33 cellular contexts compared by ENCODE assay signal in genomic region chr18:54765636-54766035, GRCh38.
DNase-seq lines count a peak whose midpoint lies in the region; ATAC-seq, FAIRE-seq and TF ChIP-seq lines count a peak whose summit lies in the region.
"Had no signal": no experiment of that assay in that cellular context is flagged by ENCODE, and none has a peak within 500 bp of the region (broad histone marks: within the 10 kb centered on the region; RNA-seq: fewer than 3 reads in every experiment).

No MANE protein-coding gene starts in this region.

- no peaks in the 10 kb centered on the region for H3F3A ChIP-seq in GM23338 (replicated peaks; ENCODE audit: low read depth)

- no peak for TF ChIP-seq EP300 in stomach (IDR thresholded peaks at IDR 0.05)

- H3K9me3 Mint-ChIP-seq in GM23338 = no peaks in the 10 kb centered on the region
- H3K9me3 Mint-ChIP-seq: activated CD4-positive, alpha-beta memory T cell treated with anti-CD3 and anti-CD28 coated beads, Interleukin-2, amount 10 ng/mL, durations not matched to agents 7 days and 5 days; CD8-positive, alpha-beta memory T cell; stimulated activated effector memory CD8-positive, alpha-beta T cell treated with anti-CD3 and anti-CD28 coated beads, Interleukin-12 subunit alpha, Interleukin-12 subunit beta, amount 100 ng/mL, for 72 hours had no signal

- TF ChIP-seq CTCF in GM23338 (conservative IDR thresholded peaks at IDR 0.05; ENCODE audit: low read depth in 2 of 2) (no peak), stomach (IDR thresholded peaks at IDR 0.05) (no peak), uterus (IDR thresholded peaks at IDR 0.05) (no peak)

- H3K4me3 ChIP-seq in GM23338 = no peak overlapping the region
- H3K4me3 ChIP-seq in stomach = no peak overlapping the region
- no peak overlapping the region for H3K4me3 ChIP-seq in uterus
- H3K4me3 ChIP-seq: breast epithelium, esophagus muscularis mucosa, gastrocnemius medialis, MG63, ovary, right lobe of liver, SJSA1 had no signal

- no peak overlapping the region for H2AFZ ChIP-seq in GM23338

- peaks cover 1% of the 10 kb centered on the region for H3K27me3 Mint-ChIP-seq in GM23338 (ENCODE audit: insufficient read depth, low read depth, poor library complexity)

- H3K9me3 ChIP-seq in stomach (no peaks in the 10 kb centered on the region), uterus (no peaks in the 10 kb centered on the region)
- H3K9me3 ChIP-seq: BE2C, breast epithelium, esophagus muscularis mucosa, gastrocnemius medialis, MG63, ovary, right lobe of liver, SJSA1 had no signal

- H3K9me2 ChIP-seq in GM23338 (ENCODE audit: insufficient read depth) = no peaks in the 10 kb centered on the region; the same call in 1 of the 2 replicates

- H3K27me3 ChIP-seq in GM23338 (ENCODE audit: insufficient read depth) (no peaks in the 10 kb centered on the region), stomach (no peaks in the 10 kb centered on the region), uterus (no peaks in the 10 kb centered on the region)
- H3K27me3 ChIP-seq: BE2C, breast epithelium, esophagus muscularis mucosa, gastrocnemius medialis, MG63, ovary, right lobe of liver, SJSA1 had no signal

- H3K36me3 Mint-ChIP-seq in GM23338 (ENCODE audit: low read depth) = no peaks in the 10 kb centered on the region
- H3K36me3 Mint-ChIP-seq: CD8-positive, alpha-beta memory T cell; stimulated activated effector memory CD8-positive, alpha-beta T cell treated with anti-CD3 and anti-CD28 coated beads, Interleukin-12 subunit alpha, Interleukin-12 subunit beta, amount 100 ng/mL, for 72 hours had no signal

- ATAC-seq in GM23338 (no peak), HG02588 (IDR thresholded peaks at IDR 0.05; ENCODE audit: unreplicated experiment) (no peak)
- ATAC-seq: activated CD4-positive, CD25-positive, alpha-beta regulatory T cell treated with anti-CD3 and anti-CD28 coated beads, Interleukin-2, amount 50 U/mL, for 24 hours; gastrocnemius medialis; stimulated activated effector memory CD8-positive, alpha-beta T cell treated with anti-CD3 and anti-CD28 coated beads, Interleukin-12 subunit alpha, Interleukin-12 subunit beta, amount 100 ng/mL, for 72 hours had no signal

- DNase-seq in GM23338 (ENCODE audit: low spot score) = no peak
- peak; percentile 39 for DNase-seq in amniotic epithelial cell (ENCODE audit: low read depth)
- no peak for DNase-seq in stomach
- no peak for DNase-seq in effector CD8-positive, alpha-beta T cell (lab: John Stamatoyannopoulos, UW)
- DNase-seq in uterus = no peak
- no peak for DNase-seq in GM19238 (ENCODE audit: insufficient read length, low spot score)
- DNase-seq: ACHN; activated CD4-positive, alpha-beta memory T cell treated with anti-CD3 and anti-CD28 coated beads, Interleukin-2, amount 10 ng/mL, durations not matched to agents 7 days and 5 days; activated CD8-positive, alpha-beta memory T cell treated with anti-CD3 and anti-CD28 coated beads, Interleukin-2, amount 50 U/mL, for 48 hours; activated naive CD4-positive, alpha-beta T cell treated with anti-CD3 and anti-CD28 coated beads, Interleukin-2, amount 50 U/mL, for 16 hours; amygdala; BE2C; CD8-positive, alpha-beta memory T cell; DMS153; effector CD4-positive, alpha-beta T cell; gastrocnemius medialis; H7; hypothalamus; islet precursor cell; MG63; NCI-H1417; NCI-H2081; NCI-H2227 treated with DMSO at 0.1 percent for 48 hours; ovary; right lobe of liver; stimulated activated CD4-positive, alpha-beta T cell treated with anti-CD3 and anti-CD28 coated beads, Interleukin-4, amount 100 ng/mL, for 24 hours had no signal

- no peak overlapping the region for H3K4me2 ChIP-seq in GM23338

- peaks cover 36% of the 10 kb centered on the region for H3K4me1 Mint-ChIP-seq in GM23338
- H3K4me1 Mint-ChIP-seq: activated CD4-positive, alpha-beta memory T cell treated with anti-CD3 and anti-CD28 coated beads, Interleukin-2, amount 10 ng/mL, durations not matched to agents 7 days and 5 days; CD8-positive, alpha-beta memory T cell; stimulated activated effector memory CD8-positive, alpha-beta T cell treated with anti-CD3 and anti-CD28 coated beads, Interleukin-12 subunit alpha, Interleukin-12 subunit beta, amount 100 ng/mL, for 72 hours had no signal

- intact Hi-C loops in stomach (cut with DNase I; ENCODE audit: low total_unique reads) = no loop called here
- intact Hi-C loops in uterus (cut with DNase I; ENCODE audit: low total_unique reads) = no loop called here

- H3K27ac Mint-ChIP-seq in GM23338 = peak overlapping the region; percentile 70
- H3K27ac Mint-ChIP-seq: activated CD4-positive, alpha-beta memory T cell treated with anti-CD3 and anti-CD28 coated beads, Interleukin-2, amount 10 ng/mL, durations not matched to agents 7 days and 5 days; stimulated activated effector memory CD8-positive, alpha-beta T cell treated with anti-CD3 and anti-CD28 coated beads, Interleukin-12 subunit alpha, Interleukin-12 subunit beta, amount 100 ng/mL, for 72 hours had no signal

- H3K79me2 ChIP-seq in GM23338 (replicated peaks; ENCODE audit: insufficient read depth) = no peaks in the 10 kb centered on the region

- no peak overlapping the region for H3K4me3 Mint-ChIP-seq in GM23338
- H3K4me3 Mint-ChIP-seq: activated CD4-positive, alpha-beta memory T cell treated with anti-CD3 and anti-CD28 coated beads, Interleukin-2, amount 10 ng/mL, durations not matched to agents 7 days and 5 days; CD8-positive, alpha-beta memory T cell; stimulated activated effector memory CD8-positive, alpha-beta T cell treated with anti-CD3 and anti-CD28 coated beads, Interleukin-12 subunit alpha, Interleukin-12 subunit beta, amount 100 ng/mL, for 72 hours had no signal

- H3K36me3 ChIP-seq in GM23338 (ENCODE audit: insufficient read depth) (no peaks in the 10 kb centered on the region), stomach (no peaks in the 10 kb centered on the region), uterus (no peaks in the 10 kb centered on the region)
- H3K36me3 ChIP-seq: BE2C, breast epithelium, esophagus muscularis mucosa, gastrocnemius medialis, MG63, ovary, right lobe of liver, SJSA1 had no signal

- FAIRE-seq in islet of Langerhans (lab: Jason Lieb, UNC) = peak; percentile 43

- H4K20me1 ChIP-seq in GM23338 (replicated peaks; ENCODE audit: insufficient read depth) = no peaks in the 10 kb centered on the region

- TF ChIP-seq POLR2A in stomach (IDR thresholded peaks at IDR 0.05) (no peak), uterus (IDR thresholded peaks at IDR 0.05) (no peak)

- H3K27ac ChIP-seq in GM23338 (ENCODE audit: low read depth) (peak overlapping the region; percentile 50; the same call in 1 of the 2 replicates), stomach (peak overlapping the region in 4 of 5 donors; percentile 66 to 80 (median 78)), uterus (no peak overlapping the region)
- H3K27ac ChIP-seq: breast epithelium, esophagus muscularis mucosa, gastrocnemius medialis, ovary, SJSA1 had no signal

- H3K4me1 ChIP-seq in GM23338 (ENCODE audit: insufficient read depth) (peaks cover 28% of the 10 kb centered on the region), stomach (peaks cover 18 to 42% (median 23%) of the 10 kb centered on the region in 4 donors), uterus (no peaks in the 10 kb centered on the region)
- H3K4me1 ChIP-seq: BE2C, breast epithelium, esophagus muscularis mucosa, gastrocnemius medialis had no signal

TF ChIP-seq in GM23338, 12 proteins besides CTCF, POLR2A, EP300 and RAD21:
- TF ChIP-seq ETS1 (IDR thresholded peaks at IDR 0.05) (no peak), EZH2 (IDR thresholded peaks at IDR 0.05; ENCODE audit: low read depth, unreplicated experiment) (no peak)
TF ChIP-seq in GM23338: peak in this region for 0.

Comparison
In these comparisons a context has a peak if more than half of its experiments do, and no peak if none do; other contexts are left out.
1. H3K27ac ChIP-seq: peak in GM23338 (single experiment) and stomach (4 of 5); none in uterus (0 of 2).